ENCODE assay signal across 8 cellular contexts in the genomic region with DNA sequence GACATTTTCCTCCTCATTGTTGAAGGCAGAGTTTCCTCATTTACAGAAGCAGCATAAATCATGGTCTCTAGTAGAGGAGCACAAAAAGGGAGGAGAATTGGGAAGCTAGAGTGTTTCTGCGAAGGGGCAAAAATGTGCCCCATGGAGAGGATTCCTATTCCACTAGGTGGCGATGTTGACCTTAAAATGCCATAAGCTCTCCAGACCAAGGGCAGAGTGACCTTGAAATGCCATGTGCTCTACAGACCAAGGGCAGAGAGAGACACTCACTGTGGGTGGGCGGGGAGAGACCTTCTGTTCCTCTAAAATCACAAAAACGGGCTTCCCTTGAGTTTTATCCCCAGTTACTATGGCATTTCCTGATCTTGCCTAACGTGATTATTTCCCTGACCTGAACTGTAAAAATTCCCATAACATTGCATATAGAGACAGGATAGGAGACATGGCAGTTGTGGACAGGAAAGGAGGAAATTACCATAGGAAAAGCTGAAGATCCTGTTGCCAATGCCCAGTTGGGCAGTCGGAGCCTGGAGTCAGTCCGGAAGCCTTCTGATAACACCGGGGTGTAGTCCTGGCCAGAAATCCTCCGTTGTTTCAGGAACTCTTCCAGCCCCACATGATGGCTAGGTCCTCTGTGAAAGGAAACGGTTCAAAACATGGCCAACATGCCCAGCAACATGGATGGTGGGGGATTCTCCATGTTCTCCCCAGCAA.
DNase-seq lines count a peak whose midpoint lies in the region; ATAC-seq and TF ChIP-seq lines count a peak whose summit lies in the region.

No MANE protein-coding gene starts in this region.

- H3K36me3 ChIP-seq in SJCRH30 (no peaks in the 10 kb centered on the region), esophagus squamous epithelium (no peaks in the 10 kb centered on the region)

- peak in 3 of 6 experiments; percentile 16 to 27 (median 18) for TF ChIP-seq CTCF in esophagus squamous epithelium (IDR thresholded peaks at IDR 0.05)

- no peaks in the 10 kb centered on the region for H3K27me3 ChIP-seq in SJCRH30
- no peaks in the 10 kb centered on the region for H3K27me3 ChIP-seq in esophagus squamous epithelium

- H3K27ac ChIP-seq in SJCRH30: peak overlapping the region; percentile 15; the same call in 1 of the 2 replicates
- H3K27ac ChIP-seq in esophagus squamous epithelium: no peak overlapping the region

- 59 to 60% methylated on average over 3 to 9 of the region's 10 CpGs for WGBS in esophagus squamous epithelium, 2 donors

- TF ChIP-seq POLR2A in esophagus squamous epithelium (IDR thresholded peaks at IDR 0.05): no peak

- DNase-seq in CD1c-positive myeloid dendritic cell (ENCODE audit: extremely low spot score) (peak; percentile 22), HPDE6-E6E7 (ENCODE audit: extremely low spot score) (peak; percentile 2), SJCRH30 (peak; percentile 31 to 74), globus pallidus (ENCODE audit: low spot score) (peak; percentile 1), esophagus squamous epithelium (lab: John Stamatoyannopoulos, UW) (no peak)
- no peak for DNase-seq in activated CD4-positive, CD25-positive, alpha-beta regulatory T cell treated with anti-CD3 and anti-CD28 coated beads, Interleukin-2, amount 50 U/mL, for 72 hours

- intact Hi-C loops in esophagus squamous epithelium (cut with DNase I): no loop called here

- peak; percentile 92 for ATAC-seq in GM18517 (IDR thresholded peaks at IDR 0.05; ENCODE audit: unreplicated experiment)
- no peak for ATAC-seq in GM21390 (IDR thresholded peaks at IDR 0.05; ENCODE audit: unreplicated experiment)

- peaks cover 7% of the 10 kb centered on the region for H3K4me1 ChIP-seq in SJCRH30
- no peaks in the 10 kb centered on the region for H3K4me1 ChIP-seq in esophagus squamous epithelium

- H3K9me3 ChIP-seq in SJCRH30 (replicated peaks): no peaks in the 10 kb centered on the region; the same call in 1 of the 2 replicates
- no peaks in the 10 kb centered on the region for H3K9me3 ChIP-seq in esophagus squamous epithelium

- H3K4me3 ChIP-seq in SJCRH30 (no peak overlapping the region), esophagus squamous epithelium (no peak overlapping the region)

Comparison
In these comparisons a context has a peak if more than half of its experiments do, and no peak if none do; other contexts are left out.
1. DNase-seq: peak in CD1c-positive myeloid dendritic cell (single experiment), HPDE6-E6E7 (single experiment), SJCRH30 (2 of 2) and globus pallidus (single experiment); none in activated CD4-positive, CD25-positive, alpha-beta regulatory T cell treated with anti-CD3 and anti-CD28 coated beads, Interleukin-2, amount 50 U/mL, for 72 hours (single experiment) and esophagus squamous epithelium (single experiment).